Comparison of ENCODE assay signal across 1 cellular context in genomic region chr19:20776083-20777076, GRCh38.
TF ChIP-seq lines count a peak whose summit lies in the region.

Gene ZNF66, plus strand, starts transcription at chr19:20776304. Its CDS starts 144 bp downstream, at chr19:20776448.

TF ChIP-seq in HEK293, 187 proteins besides CTCF, POLR2A, EP300 and RAD21 (continued from another document):
- no peak for TF ChIP-seq PRDM10 (tag by site-specific recombination; IDR thresholded peaks at IDR 0.05)
- no peak for TF ChIP-seq ZSCAN16 (tag by site-specific recombination; IDR thresholded peaks at IDR 0.05)
- TF ChIP-seq ZNF792 (tag by site-specific recombination; IDR thresholded peaks at IDR 0.05) = no peak
- TF ChIP-seq MEIS1 (CRISPR knock-in tag; IDR thresholded peaks at IDR 0.05; ENCODE audit: borderline replicate concordance) = no peak
- no peak for TF ChIP-seq ZNF114 (tag by site-specific recombination; IDR thresholded peaks at IDR 0.05)
- TF ChIP-seq ZNF362 (tag by site-specific recombination; IDR thresholded peaks at IDR 0.05) = no peak
- TF ChIP-seq ZNF549 (tag by site-specific recombination; IDR thresholded peaks at IDR 0.05) = no peak
- peak; percentile 88 for TF ChIP-seq ZNF335 (tag by site-specific recombination; conservative IDR thresholded peaks at IDR 0.05)
- TF ChIP-seq KLF8 (tag by site-specific recombination; IDR thresholded peaks at IDR 0.05) = no peak
- TF ChIP-seq ZBTB26 (tag by site-specific recombination; optimal IDR thresholded peaks at IDR 0.05) = peak; percentile 19
- no peak for TF ChIP-seq ZNF2 (tag by site-specific recombination; IDR thresholded peaks at IDR 0.05)
- no peak for TF ChIP-seq ZNF510 (tag by site-specific recombination; IDR thresholded peaks at IDR 0.05; ENCODE audit: insufficient replicate concordance)
- no peak for TF ChIP-seq ZNF530 (tag by site-specific recombination; IDR thresholded peaks at IDR 0.05; ENCODE audit: low read depth)
- TF ChIP-seq ZNF354C (tag by site-specific recombination; IDR thresholded peaks at IDR 0.05; ENCODE audit: borderline replicate concordance, low read depth) = no peak
- TF ChIP-seq ZFP69B (tag by site-specific recombination; IDR thresholded peaks at IDR 0.05) = no peak
- TF ChIP-seq SP2 (tag by site-specific recombination; IDR thresholded peaks at IDR 0.05) = peak; percentile 95
- no peak for TF ChIP-seq ZNF626 (tag by site-specific recombination; IDR thresholded peaks at IDR 0.05)
- TF ChIP-seq ZXDB (tag by site-specific recombination; IDR thresholded peaks at IDR 0.05) = no peak
- no peak for TF ChIP-seq ZNF580 (tag by site-specific recombination; IDR thresholded peaks at IDR 0.05)
- TF ChIP-seq ZNF645 (tag by site-specific recombination; IDR thresholded peaks at IDR 0.05) = no peak
- no peak for TF ChIP-seq ZNF658 (tag by site-specific recombination; IDR thresholded peaks at IDR 0.05)
- no peak for TF ChIP-seq REPIN1 (tag by site-specific recombination; IDR thresholded peaks at IDR 0.05; ENCODE audit: low read depth)
- TF ChIP-seq ZBTB7A (tag by site-specific recombination; IDR thresholded peaks at IDR 0.05; ENCODE audit: low read depth) = no peak
- TF ChIP-seq SP3 (tag by site-specific recombination; IDR thresholded peaks at IDR 0.05) = peak; percentile 66
- TF ChIP-seq ZNF513 (tag by site-specific recombination; IDR thresholded peaks at IDR 0.05) = no peak
- TF ChIP-seq ZBTB8A (tag by site-specific recombination; IDR thresholded peaks at IDR 0.05) = no peak
- TF ChIP-seq ZNF561 (tag by site-specific recombination; IDR thresholded peaks at IDR 0.05; ENCODE audit: borderline replicate concordance) = no peak
- no peak for TF ChIP-seq ZBTB11 (tag by site-specific recombination; conservative IDR thresholded peaks at IDR 0.05; ENCODE audit: low read depth)
- no peak for TF ChIP-seq ZNF350 (tag by site-specific recombination; IDR thresholded peaks at IDR 0.05)
- TF ChIP-seq ZNF292 (tag by site-specific recombination; IDR thresholded peaks at IDR 0.05; ENCODE audit: borderline replicate concordance, low read depth) = no peak
- TF ChIP-seq ZNF654 (tag by site-specific recombination; IDR thresholded peaks at IDR 0.05; ENCODE audit: low read depth) = no peak
- no peak for TF ChIP-seq GLIS2 (tag by site-specific recombination; IDR thresholded peaks at IDR 0.05)
- TF ChIP-seq TRIM28 (IDR thresholded peaks at IDR 0.05; ENCODE audit: borderline replicate concordance, low read length) = no peak
- no peak for TF ChIP-seq ZBTB49 (tag by site-specific recombination; IDR thresholded peaks at IDR 0.05; ENCODE audit: low read depth)
- no peak for TF ChIP-seq FEZF1 (tag by site-specific recombination; IDR thresholded peaks at IDR 0.05)
- TF ChIP-seq ZNF518A (tag by site-specific recombination; conservative IDR thresholded peaks at IDR 0.05; ENCODE audit: low read depth) = no peak
